In the genomic region with DNA sequence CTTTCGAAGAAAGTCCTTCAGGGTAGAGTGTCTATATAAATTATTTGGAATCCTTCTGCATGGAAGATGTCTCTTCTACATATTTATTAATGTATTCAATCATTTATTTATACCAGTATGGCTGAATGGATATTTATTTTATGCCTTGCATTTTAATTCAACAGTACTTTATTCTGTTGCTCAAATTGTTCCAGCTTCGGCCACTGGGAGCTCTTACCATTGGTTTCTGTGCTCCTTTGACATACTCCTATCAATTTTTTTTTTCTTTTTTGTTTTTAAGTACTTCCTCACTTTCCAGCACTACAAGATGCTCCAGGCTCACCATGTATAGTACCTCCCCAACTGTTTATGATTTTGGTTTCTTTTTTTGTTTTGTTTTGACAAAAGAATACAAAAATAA, we compare ENCODE assay signal across 12 cellular contexts. TPM values are rescaled to one million over a fixed set of nuclear protein-coding genes. Genes with fewer than 3 reads are reported as not detected.
DNase-seq lines count a peak whose midpoint lies in the region; ATAC-seq and TF ChIP-seq lines count a peak whose summit lies in the region.
"Had no signal": no experiment of that assay in that cellular context is flagged by ENCODE, and none has a peak within 500 bp of the region (broad histone marks: within the 10 kb centered on the region; RNA-seq: fewer than 3 reads in every experiment).

No MANE protein-coding gene starts in this region.

- H3K4me1 Mint-ChIP-seq in natural killer cell treated with Interleukin-12 subunit alpha and Interleukin-12 subunit beta and Interleukin-15 and Interleukin-18, amount 100 ng/mL, for 72 hours (ENCODE audit: low read depth in 2 of 2), result peaks cover 48 to 67% of the 10 kb centered on the region in 2 donors
- H3K4me1 Mint-ChIP-seq in natural killer cell, result peaks cover 42 to 46% of the 10 kb centered on the region in 2 donors

- H3K27me3 Mint-ChIP-seq in natural killer cell treated with Interleukin-12 subunit alpha and Interleukin-12 subunit beta and Interleukin-15 and Interleukin-18, amount 100 ng/mL, for 72 hours, result no peaks in the 10 kb centered on the region
- no peaks in the 10 kb centered on the region for H3K27me3 Mint-ChIP-seq in natural killer cell (ENCODE audit: low read depth in 2 of 2)

- ATAC-seq in natural killer cell treated with Interleukin-12 subunit alpha and Interleukin-12 subunit beta and Interleukin-15 and Interleukin-18, amount 100 ng/mL, for 72 hours, result no peak
- ATAC-seq in natural killer cell, result no peak
- ATAC-seq in HG02938 (IDR thresholded peaks at IDR 0.05; ENCODE audit: unreplicated experiment), result no peak

- TF ChIP-seq CTCF in natural killer cell (IDR thresholded peaks at IDR 0.05), result no peak
- TF ChIP-seq CTCF in SK-N-SH (IDR thresholded peaks at IDR 0.05), result peak; percentile 36
- peak; percentile 7 for TF ChIP-seq CTCF in epithelial cell of esophagus (IDR thresholded peaks at IDR 0.05; ENCODE audit: insufficient read depth, low read depth, low read length, missing control alignments)
- no peak for TF ChIP-seq CTCF in adrenal gland (IDR thresholded peaks at IDR 0.05)

- no peak overlapping the region for H3K9ac ChIP-seq in SK-N-SH
- H3K9ac ChIP-seq: BLaER1 had no signal

- H4K20me1 ChIP-seq in SK-N-SH (ENCODE audit: insufficient read depth), result no peaks in the 10 kb centered on the region
- H4K20me1 ChIP-seq: BLaER1 had no signal

- TF ChIP-seq RAD21 in SK-N-SH (IDR thresholded peaks at IDR 0.05; ENCODE audit: low read length), result no peak

- no peaks in the 10 kb centered on the region for H3K9me3 Mint-ChIP-seq in natural killer cell treated with Interleukin-12 subunit alpha and Interleukin-12 subunit beta and Interleukin-15 and Interleukin-18, amount 100 ng/mL, for 72 hours
- no peaks in the 10 kb centered on the region for H3K9me3 Mint-ChIP-seq in natural killer cell

- H3K4me1 ChIP-seq in SK-N-SH (ENCODE audit: control insufficient read depth in 1 of 2, insufficient read depth in 2 of 2, low read depth in 1 of 2, low read length in 1 of 2) (peaks cover 19 to 23% of the 10 kb centered on the region in 2 experiments; a peak in 3 of 4 replicates), adrenal gland (replicated peaks in 1 of 2) (no peaks in the 10 kb centered on the region)

- CTCF ChIA-PET in SK-N-SH (lab: Yijun Ruan, JAX), result interaction anchor here (0.6 to 0.8 kb wide), 3 partner anchors 11 to 188 kb away, joined by 3 read pairs; no protein-coding TSS in a partner anchor

- H3F3A ChIP-seq in SK-N-SH (replicated peaks; ENCODE audit: insufficient read depth), result peaks cover 29% of the 10 kb centered on the region

- no peak for TF ChIP-seq EP300 in SK-N-SH (IDR thresholded peaks at IDR 0.05; ENCODE audit: borderline replicate concordance in 1 of 2, low read depth in 1 of 2, low read length in 1 of 2)

- H2AFZ ChIP-seq in SK-N-SH (ENCODE audit: low read depth), result no peak overlapping the region

- peak overlapping the region in 1 of 2 experiments; percentile 76; a peak in 2 of 4 replicates for H3K27ac ChIP-seq in SK-N-SH (ENCODE audit: low read depth in 2 of 2, low read length in 1 of 2)
- no peak overlapping the region for H3K27ac ChIP-seq in adrenal gland
- H3K27ac ChIP-seq: BLaER1 had no signal

- intact Hi-C loops in natural killer cell (cut with micrococcal nuclease), result no loop called here
- intact Hi-C loops in adrenal gland (cut with DNase I), result no loop called here

- POLR2A ChIA-PET in SK-N-SH (lab: Yijun Ruan, JAX), result no interaction called here

- H3K4me3 Mint-ChIP-seq in natural killer cell treated with Interleukin-12 subunit alpha and Interleukin-12 subunit beta and Interleukin-15 and Interleukin-18, amount 100 ng/mL, for 72 hours, result peak overlapping the region; percentile 74
- H3K4me3 Mint-ChIP-seq in natural killer cell, result no peak overlapping the region

- H3K4me3 ChIP-seq in SK-N-SH (ENCODE audit: low read depth in 2 of 2, low read length in 1 of 2) (no peak overlapping the region), epithelial cell of esophagus (ENCODE audit: low read length) (no peak overlapping the region), adrenal gland (no peak overlapping the region)
- H3K4me3 ChIP-seq: BLaER1 had no signal

- no peak for DNase-seq in natural killer cell treated with Interleukin-12 subunit alpha and Interleukin-12 subunit beta and Interleukin-15 and Interleukin-18, amount 100 ng/mL, for 72 hours (ENCODE audit: low spot score)
- DNase-seq in natural killer cell (no peak), SK-N-SH (no peak), epithelial cell of esophagus (ENCODE audit: low read depth) (no peak), HK-2 (ENCODE audit: unreplicated experiment) (no peak), AG20443 (ENCODE audit: low spot score) (no peak), adrenal gland (no peak)
- DNase-seq: NCI-H1105 treated with DMSO at 0.1 percent for 48 hours, NCI-H510A, retina had no signal

- peaks cover 77% of the 10 kb centered on the region for H3K79me2 ChIP-seq in SK-N-SH (ENCODE audit: insufficient read depth)

- peak overlapping the region; percentile 96 to 100 for H3K27ac Mint-ChIP-seq in natural killer cell treated with Interleukin-12 subunit alpha and Interleukin-12 subunit beta and Interleukin-15 and Interleukin-18, amount 100 ng/mL, for 72 hours
- peak overlapping the region in 1 of 2 donors; percentile 98 for H3K27ac Mint-ChIP-seq in natural killer cell

- H3K36me3 Mint-ChIP-seq in natural killer cell treated with Interleukin-12 subunit alpha and Interleukin-12 subunit beta and Interleukin-15 and Interleukin-18, amount 100 ng/mL, for 72 hours, result peaks cover 4% of the 10 kb centered on the region
- H3K36me3 Mint-ChIP-seq in natural killer cell, result no peaks in the 10 kb centered on the region

- WGBS in SK-N-SH (ENCODE audit: low lambda C conversion rate), result 48% methylated on average over 2 of the region's 2 CpGs
- WGBS in adrenal gland, 4 donors, result 46 to 78% (median 70%) methylated on average over 2 of the region's 2 CpGs

- H3K9me2 ChIP-seq in SK-N-SH, result no peaks in the 10 kb centered on the region

- H3K9me3 ChIP-seq in SK-N-SH, result peaks cover 5% of the 10 kb centered on the region; the same call in 1 of the 2 replicates
- no peaks in the 10 kb centered on the region for H3K9me3 ChIP-seq in adrenal gland (replicated peaks in 1 of 3)
- H3K9me3 ChIP-seq: BLaER1 had no signal

- 0 out of 2 replicates have a peak overlapping the region, but pooled peaks have one; percentile 24 for H3K4me2 ChIP-seq in SK-N-SH
- H3K4me2 ChIP-seq: BLaER1 had no signal

- H3K27me3 ChIP-seq in SK-N-SH (ENCODE audit: insufficient read depth) (no peaks in the 10 kb centered on the region), adrenal gland (no peaks in the 10 kb centered on the region)
- H3K27me3 ChIP-seq: BLaER1 had no signal

- TF ChIP-seq POLR2A in adrenal gland (IDR thresholded peaks at IDR 0.05), result no peak

- H3K36me3 ChIP-seq in SK-N-SH (replicated peaks in 1 of 2; ENCODE audit: control insufficient read depth in 1 of 2, insufficient read depth in 2 of 2, low read length in 1 of 2), result peaks cover 0 to 6% of the 10 kb centered on the region in 2 experiments
- H3K36me3 ChIP-seq in adrenal gland (replicated peaks in 1 of 2), result no peaks in the 10 kb centered on the region
- H3K36me3 ChIP-seq: BLaER1 had no signal

TF ChIP-seq in SK-N-SH, 30 proteins besides CTCF, POLR2A, EP300 and RAD21 (continues in another document):
- TF ChIP-seq RXRA (IDR thresholded peaks at IDR 0.05; ENCODE audit: borderline replicate concordance, low read depth), result no peak
- no peak for TF ChIP-seq TEAD4 (IDR thresholded peaks at IDR 0.05; ENCODE audit: borderline replicate concordance, insufficient read depth)
- TF ChIP-seq JUND (IDR thresholded peaks at IDR 0.05), result no peak
- no peak for TF ChIP-seq SMC3 (IDR thresholded peaks at IDR 0.05; ENCODE audit: low read depth, low read length)
- no peak for TF ChIP-seq MEF2A (IDR thresholded peaks at IDR 0.05; ENCODE audit: borderline replicate concordance, low read depth)
- TF ChIP-seq EZH2phosphoT487 (IDR thresholded peaks at IDR 0.05; ENCODE audit: borderline replicate concordance, low read depth), result no peak
- no peak for TF ChIP-seq CHD2 (IDR thresholded peaks at IDR 0.05; ENCODE audit: low read length, partially characterized antibody)
- TF ChIP-seq RCOR1 (IDR thresholded peaks at IDR 0.05; ENCODE audit: low read length), result no peak
- TF ChIP-seq, protein P1, sequence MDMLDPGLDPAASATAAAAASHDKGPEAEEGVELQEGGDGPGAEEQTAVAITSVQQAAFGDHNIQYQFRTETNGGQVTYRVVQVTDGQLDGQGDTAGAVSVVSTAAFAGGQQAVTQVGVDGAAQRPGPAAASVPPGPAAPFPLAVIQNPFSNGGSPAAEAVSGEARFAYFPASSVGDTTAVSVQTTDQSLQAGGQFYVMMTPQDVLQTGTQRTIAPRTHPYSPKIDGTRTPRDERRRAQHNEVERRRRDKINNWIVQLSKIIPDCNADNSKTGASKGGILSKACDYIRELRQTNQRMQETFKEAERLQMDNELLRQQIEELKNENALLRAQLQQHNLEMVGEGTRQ (IDR thresholded peaks at IDR 0.05; ENCODE audit: borderline replicate concordance, low read depth, low read length), result no peak
- TF ChIP-seq, protein P2, sequence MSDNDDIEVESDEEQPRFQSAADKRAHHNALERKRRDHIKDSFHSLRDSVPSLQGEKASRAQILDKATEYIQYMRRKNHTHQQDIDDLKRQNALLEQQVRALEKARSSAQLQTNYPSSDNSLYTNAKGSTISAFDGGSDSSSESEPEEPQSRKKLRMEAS (IDR thresholded peaks at IDR 0.05; ENCODE audit: low read depth), result no peak
- TF ChIP-seq, protein P3, sequence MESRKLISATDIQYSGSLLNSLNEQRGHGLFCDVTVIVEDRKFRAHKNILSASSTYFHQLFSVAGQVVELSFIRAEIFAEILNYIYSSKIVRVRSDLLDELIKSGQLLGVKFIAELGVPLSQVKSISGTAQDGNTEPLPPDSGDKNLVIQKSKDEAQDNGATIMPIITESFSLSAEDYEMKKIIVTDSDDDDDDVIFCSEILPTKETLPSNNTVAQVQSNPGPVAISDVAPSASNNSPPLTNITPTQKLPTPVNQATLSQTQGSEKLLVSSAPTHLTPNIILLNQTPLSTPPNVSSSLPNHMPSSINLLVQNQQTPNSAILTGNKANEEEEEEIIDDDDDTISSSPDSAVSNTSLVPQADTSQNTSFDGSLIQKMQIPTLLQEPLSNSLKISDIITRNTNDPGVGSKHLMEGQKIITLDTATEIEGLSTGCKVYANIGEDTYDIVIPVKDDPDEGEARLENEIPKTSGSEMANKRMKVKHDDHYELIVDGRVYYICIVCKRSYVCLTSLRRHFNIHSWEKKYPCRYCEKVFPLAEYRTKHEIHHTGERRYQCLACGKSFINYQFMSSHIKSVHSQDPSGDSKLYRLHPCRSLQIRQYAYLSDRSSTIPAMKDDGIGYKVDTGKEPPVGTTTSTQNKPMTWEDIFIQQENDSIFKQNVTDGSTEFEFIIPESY (IDR thresholded peaks at IDR 0.05; ENCODE audit: borderline replicate concordance, low read depth), result no peak

RNA-seq across cellular contexts. Expression of a gene that starts 39.4 kb away (rescaled TPM):
- 100 to 1,000 TPM; 284 to 319 TPM for total RNA-seq in natural killer cell treated with Interleukin-12 subunit alpha and Interleukin-12 subunit beta and Interleukin-15 and Interleukin-18, amount 100 ng/mL, for 72 hours
- 100 to 1,000 TPM; 508 to 640 (median 555) TPM for total RNA-seq in natural killer cell
- 48.2 and 56.7 TPM in 2 replicates for polyA plus RNA-seq in SK-N-SH (2012; rRNA removed)
- 40.5 and 46.7 TPM in 2 replicates for polyA plus RNA-seq in SK-N-SH (2012; cell fraction: cytosol; rRNA removed)
- polyA plus RNA-seq in SK-N-SH (2012; cell fraction: nucleus; rRNA removed), result 36.3 and 57.4 TPM in 2 replicates
- 10 to 100 TPM; 12.1 to 42.4 (median 29.5) TPM for total RNA-seq in adrenal gland
- 10 to 100 TPM; 13.5 to 29.0 (median 23.5) TPM for polyA plus RNA-seq in adrenal gland

Comparison
In these comparisons a context has a peak if more than half of its experiments do, and no peak if none do; other contexts are left out.
1. CTCF ChIP-seq: peak in SK-N-SH (single experiment) and epithelial cell of esophagus (single experiment); none in natural killer cell (single experiment) and adrenal gland (0 of 6).
2. RNA of a gene that starts 39.4 kb away (total RNA-seq): 508 to 640 TPM in natural killer cell and 284 to 319 TPM in natural killer cell treated with Interleukin-12 subunit alpha and Interleukin-12 subunit beta and Interleukin-15 and Interleukin-18, amount 100 ng/mL, for 72 hours; 12.1 to 42.4 TPM in adrenal gland; every median in the first group is over 4 times any median in the second.